Comparison of ENCODE assay signal across 8 cellular contexts in the genomic region with DNA sequence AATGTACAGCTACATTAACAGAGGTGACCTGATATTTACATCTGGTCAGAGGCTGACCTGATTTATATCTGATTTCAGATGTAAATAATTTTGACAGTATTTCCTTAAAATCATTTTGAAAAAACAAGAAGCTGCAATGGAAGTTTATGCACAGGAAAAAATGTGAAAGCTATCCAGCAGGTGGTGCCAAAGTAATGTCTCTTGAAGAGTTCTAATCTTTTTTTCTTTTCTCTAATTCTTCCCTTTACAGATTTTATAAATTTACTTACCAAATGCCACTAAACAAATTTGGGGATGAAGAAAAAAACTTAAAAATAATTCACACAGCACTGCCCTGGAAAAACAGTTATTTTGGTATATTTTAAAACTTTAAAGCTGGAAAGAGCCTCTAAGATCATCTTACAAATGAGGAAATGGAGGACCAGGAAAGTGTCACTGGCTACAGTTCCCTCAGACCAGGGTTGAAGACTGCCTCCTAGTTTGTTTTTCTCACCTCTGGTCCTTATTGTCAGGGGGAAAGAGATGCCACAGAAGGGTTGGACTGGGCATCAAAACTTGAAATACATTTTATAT. TPM values are rescaled to one million over a fixed set of nuclear protein-coding genes. Genes with fewer than 3 reads are reported as not detected.
A peak's percentile ranks its signal among the peaks of the same experiment; 100 is the strongest.
DNase-seq lines count a peak whose midpoint lies in the region; ATAC-seq and TF ChIP-seq lines count a peak whose summit lies in the region.

No MANE protein-coding gene starts in this region.

- intact Hi-C loops in heart left ventricle (cut with DNase I) = loop anchor here in 6 of 10 donors (5.0 to 10.0 kb wide), 5 partner anchors 113 to 463 kb away; a partner anchor contains a TSS
- intact Hi-C loops in left cardiac atrium (cut with DNase I) = loop anchor here in 1 of 2 donors (5.0 to 10.0 kb wide), 2 partner anchors 133 to 311 kb away; a partner anchor contains a TSS
- intact Hi-C loops in sciatic nerve (cut with DNase I) = no loop called here

- TF ChIP-seq CTCF in heart left ventricle (IDR thresholded peaks at IDR 0.05) = peak; percentile 42 to 72 (median 64)
- TF ChIP-seq CTCF in WERI-Rb-1 (IDR thresholded peaks at IDR 0.05; ENCODE audit: low read depth, low read length) = peak; percentile 35; the same call in 1 of the 2 replicates
- peak; percentile 61 for TF ChIP-seq CTCF in fibroblast of mammary gland (conservative IDR thresholded peaks at IDR 0.05; ENCODE audit: control insufficient read depth, insufficient read depth, low read depth, low read length)
- TF ChIP-seq CTCF in retinal pigment epithelial cell (conservative IDR thresholded peaks at IDR 0.05; ENCODE audit: low read depth, low read length) = peak; percentile 61

- H3K27me3 ChIP-seq in heart left ventricle (no peaks in the 10 kb centered on the region), WERI-Rb-1 (ENCODE audit: insufficient read depth, low read depth, severe bottlenecking) (no peaks in the 10 kb centered on the region)

- no peak overlapping the region for H3K4me3 ChIP-seq in heart left ventricle
- no peak overlapping the region for H3K4me3 ChIP-seq in WERI-Rb-1 (ENCODE audit: low read depth, low read length)
- no peak overlapping the region for H3K4me3 ChIP-seq in fibroblast of mammary gland (ENCODE audit: control insufficient read depth, low read depth, low read length)
- no peak overlapping the region for H3K4me3 ChIP-seq in retinal pigment epithelial cell (ENCODE audit: low read length)

- DNase-seq in heart left ventricle (no peak), left cardiac atrium (no peak), NCI-H1436 treated with DMSO at 0.1 percent for 48 hours (lab: John Stamatoyannopoulos, UW) (peak; percentile 0), WERI-Rb-1 (no peak), fibroblast of mammary gland (ENCODE audit: low read depth) (peak; percentile 70), retinal pigment epithelial cell (ENCODE audit: low read depth) (peak; percentile 12), sciatic nerve (ENCODE audit: low spot score) (no peak)

- H3K27ac ChIP-seq in heart left ventricle = no peak overlapping the region
- H3K27ac ChIP-seq in WERI-Rb-1 = no peak overlapping the region

- ATAC-seq in heart left ventricle = no peak
- ATAC-seq in left cardiac atrium = no peak
- no peak for ATAC-seq in sciatic nerve
- ATAC-seq in GM19395 (IDR thresholded peaks at IDR 0.05; ENCODE audit: unreplicated experiment) = no peak

- H3K9me3 ChIP-seq in heart left ventricle = no peaks in the 10 kb centered on the region
- H3K9me3 ChIP-seq in WERI-Rb-1 (ENCODE audit: severe bottlenecking) = no peaks in the 10 kb centered on the region

- H3K4me1 ChIP-seq in heart left ventricle = no peaks in the 10 kb centered on the region

- H3K36me3 ChIP-seq in heart left ventricle = peaks cover 0 to 34% (median 21%) of the 10 kb centered on the region in 9 donors
- no peaks in the 10 kb centered on the region for H3K36me3 ChIP-seq in WERI-Rb-1

- TF ChIP-seq POLR2A in heart left ventricle (IDR thresholded peaks at IDR 0.05) = no peak

RNA-seq across cellular contexts. Expression of a gene that starts 16.4 kb away (rescaled TPM):
- total RNA-seq in heart left ventricle = 1 to 10 TPM in 3 of 9 donors, under 1 TPM in 5, not detected in 1; 0.35 to 2.9 (median 0.74) TPM
- under 1 TPM; 0.23 to 0.44 TPM for polyA plus RNA-seq in heart left ventricle
- total RNA-seq in left cardiac atrium = 1 to 10 TPM; 1.1 to 2.3 TPM
- total RNA-seq in sciatic nerve = 2.3 TPM

Comparison
In these comparisons a context has a peak if more than half of its experiments do, and no peak if none do; other contexts are left out.
1. DNase-seq: peak in NCI-H1436 treated with DMSO at 0.1 percent for 48 hours (single experiment), fibroblast of mammary gland (single experiment) and retinal pigment epithelial cell (single experiment); none in heart left ventricle (0 of 5), left cardiac atrium (single experiment), WERI-Rb-1 (single experiment) and sciatic nerve (single experiment).
2. Peak in every context shown above with its lines, with median percentiles within 50 percentile points of each other: CTCF ChIP-seq.